In the genomic region with DNA sequence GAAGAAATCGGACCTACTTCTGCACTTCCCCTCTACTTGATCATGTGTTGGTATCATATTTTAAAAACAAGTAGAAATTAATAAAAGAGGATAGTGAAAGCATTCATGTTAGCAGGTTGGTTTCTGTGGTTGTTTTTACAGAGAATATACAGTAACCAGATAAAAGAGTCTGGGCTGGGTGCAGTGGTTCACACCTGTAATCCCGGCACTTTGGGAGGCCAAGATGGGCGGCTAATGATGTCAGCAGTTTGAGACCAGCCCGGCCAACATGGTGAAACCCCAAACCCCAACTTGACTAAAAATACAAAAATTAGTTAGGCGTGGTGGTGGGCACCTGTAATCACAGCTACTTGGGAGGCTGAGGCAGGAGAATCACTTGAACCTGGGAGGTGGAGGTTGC, we compare ENCODE assay signal across 1 cellular context.
TF ChIP-seq lines count a peak whose summit lies in the region.

No MANE protein-coding gene starts in this region.

TF ChIP-seq in SK-N-SH, 30 proteins besides CTCF, POLR2A, EP300 and RAD21 (continued from another document):
- TF ChIP-seq, protein P1, sequence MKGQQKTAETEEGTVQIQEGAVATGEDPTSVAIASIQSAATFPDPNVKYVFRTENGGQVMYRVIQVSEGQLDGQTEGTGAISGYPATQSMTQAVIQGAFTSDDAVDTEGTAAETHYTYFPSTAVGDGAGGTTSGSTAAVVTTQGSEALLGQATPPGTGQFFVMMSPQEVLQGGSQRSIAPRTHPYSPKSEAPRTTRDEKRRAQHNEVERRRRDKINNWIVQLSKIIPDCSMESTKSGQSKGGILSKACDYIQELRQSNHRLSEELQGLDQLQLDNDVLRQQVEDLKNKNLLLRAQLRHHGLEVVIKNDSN (IDR thresholded peaks at IDR 0.05; ENCODE audit: borderline replicate concordance, low read depth) = no peak
- TF ChIP-seq, protein P2, sequence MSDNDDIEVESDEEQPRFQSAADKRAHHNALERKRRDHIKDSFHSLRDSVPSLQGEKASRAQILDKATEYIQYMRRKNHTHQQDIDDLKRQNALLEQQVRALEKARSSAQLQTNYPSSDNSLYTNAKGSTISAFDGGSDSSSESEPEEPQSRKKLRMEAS (IDR thresholded peaks at IDR 0.05; ENCODE audit: low read depth) = no peak
- TF ChIP-seq EZH2phosphoT487 (IDR thresholded peaks at IDR 0.05; ENCODE audit: borderline replicate concordance, low read depth) = no peak
